ENCODE assay signal across 11 cellular contexts in genomic region chr2:173101687-173102086, GRCh38. TPM values are rescaled to one million over a fixed set of nuclear protein-coding genes. Genes with fewer than 3 reads are reported as not detected.
DNase-seq lines count a peak whose midpoint lies in the region; ATAC-seq and TF ChIP-seq lines count a peak whose summit lies in the region.
"Had no signal": no experiment of that assay in that cellular context is flagged by ENCODE, and none has a peak within 500 bp of the region (broad histone marks: within the 10 kb centered on the region; RNA-seq: fewer than 3 reads in every experiment).

No MANE protein-coding gene starts in this region.

- TF ChIP-seq CTCF in fibroblast of mammary gland (conservative IDR thresholded peaks at IDR 0.05; ENCODE audit: control insufficient read depth, insufficient read depth, low read depth, low read length) (no peak), glutamatergic neuron (IDR thresholded peaks at IDR 0.05; ENCODE audit: partially characterized antibody, unreplicated experiment) (no peak)

- peak overlapping the region in 3 of 7 donors; percentile 1 to 10 (median 4) for H3K27ac Mint-ChIP-seq in CD4-positive, alpha-beta memory T cell
- H3K27ac Mint-ChIP-seq in glutamatergic neuron (ENCODE audit: unreplicated experiment), result no peak overlapping the region
- H3K27ac Mint-ChIP-seq: progenitor cell of endocrine pancreas had no signal

- no peak overlapping the region for H3K4me3 ChIP-seq in CD4-positive, alpha-beta memory T cell (ENCODE audit: low read length in 2 of 2)
- H3K4me3 ChIP-seq in fibroblast of mammary gland (ENCODE audit: control insufficient read depth, low read depth, low read length), result no peak overlapping the region
- H3K4me3 ChIP-seq in HAP-1, result no peak overlapping the region
- H3K4me3 ChIP-seq: Peyer's patch had no signal

- intact Hi-C loops in CD4-positive, alpha-beta memory T cell (cut with micrococcal nuclease), result no loop called here

- no peaks in the 10 kb centered on the region for H3K9me3 ChIP-seq in CD4-positive, alpha-beta memory T cell (ENCODE audit: control insufficient read depth in 1 of 2, low read length in 2 of 2)
- H3K9me3 ChIP-seq in HAP-1, result no peaks in the 10 kb centered on the region
- H3K9me3 ChIP-seq: Peyer's patch had no signal

- no peak for DNase-seq in CD4-positive, alpha-beta memory T cell
- peak; percentile 87 for DNase-seq in fibroblast of mammary gland (ENCODE audit: low read depth)
- DNase-seq in HAP-1 (ENCODE audit: low spot score in 2 of 2), result no peak
- no peak for DNase-seq in HuH-7 (ENCODE audit: low spot score)
- no peak for DNase-seq in glutamatergic neuron
- DNase-seq: hippocampal formation, Peyer's patch had no signal

- CTCF ChIA-PET in CD4-positive, alpha-beta memory T cell (lab: Charles Lee; ENCODE audit: partially characterized antibody), result interaction anchor here (1.6 kb wide), 1 partner anchor 109 kb away, joined by 3 read pairs; no protein-coding TSS in a partner anchor

- no peaks in the 10 kb centered on the region for H3K27me3 ChIP-seq in CD4-positive, alpha-beta memory T cell (ENCODE audit: insufficient read depth, low read length)
- H3K27me3 ChIP-seq in HAP-1 (ENCODE audit: low read depth), result no peaks in the 10 kb centered on the region
- H3K27me3 ChIP-seq: Peyer's patch had no signal

- H3K9me3 Mint-ChIP-seq in CD4-positive, alpha-beta memory T cell, result no peaks in the 10 kb centered on the region
- H3K9me3 Mint-ChIP-seq in glutamatergic neuron (ENCODE audit: unreplicated experiment), result peaks cover 2% of the 10 kb centered on the region

- peaks cover 5 to 33% (median 16%) of the 10 kb centered on the region in 4 donors for H3K4me1 Mint-ChIP-seq in CD4-positive, alpha-beta memory T cell
- H3K4me1 Mint-ChIP-seq in glutamatergic neuron (ENCODE audit: low read depth, unreplicated experiment), result no peaks in the 10 kb centered on the region

- no peaks in the 10 kb centered on the region for H3K36me3 ChIP-seq in CD4-positive, alpha-beta memory T cell (ENCODE audit: insufficient read depth, low read length)
- no peaks in the 10 kb centered on the region for H3K36me3 ChIP-seq in HAP-1 (replicated peaks)
- H3K36me3 ChIP-seq: Peyer's patch had no signal

- no peak overlapping the region for H3K27ac ChIP-seq in CD4-positive, alpha-beta memory T cell (ENCODE audit: low read depth, low read length)
- H3K27ac ChIP-seq: Peyer's patch had no signal

- H3K4me1 ChIP-seq in CD4-positive, alpha-beta memory T cell (ENCODE audit: insufficient read depth, low read length), result peaks cover 9% of the 10 kb centered on the region
- H3K4me1 ChIP-seq in HAP-1, result no peaks in the 10 kb centered on the region; the same call in 1 of the 2 replicates
- H3K4me1 ChIP-seq: Peyer's patch had no signal

- in situ Hi-C loops in HAP-1 (cut with MboI; ENCODE audit: low sequenced_read_pairs), result no loop called here

- H3K4me3 Mint-ChIP-seq in CD4-positive, alpha-beta memory T cell, result peak overlapping the region in 7 of 8 donors; percentile 5 to 63 (median 39)
- no peak overlapping the region for H3K4me3 Mint-ChIP-seq in glutamatergic neuron (ENCODE audit: unreplicated experiment)

- H3K27me3 Mint-ChIP-seq in CD4-positive, alpha-beta memory T cell, result no peaks in the 10 kb centered on the region
- peaks cover under 1% of the 10 kb centered on the region for H3K27me3 Mint-ChIP-seq in glutamatergic neuron (ENCODE audit: unreplicated experiment)
- H3K27me3 Mint-ChIP-seq: progenitor cell of endocrine pancreas had no signal

- POLR2A ChIA-PET in CD4-positive, alpha-beta memory T cell (lab: Charles Lee; ENCODE audit: partially characterized antibody), result no interaction called here

- ATAC-seq in GM19025 (IDR thresholded peaks at IDR 0.05; ENCODE audit: low read depth, unreplicated experiment), result peak; percentile 72
- ATAC-seq in HG03354 (IDR thresholded peaks at IDR 0.05; ENCODE audit: poor library complexity, severe bottlenecking, unreplicated experiment), result peak; percentile 70
- ATAC-seq in HG02970 (IDR thresholded peaks at IDR 0.05; ENCODE audit: low FRiP score, unreplicated experiment), result no peak

- no peaks in the 10 kb centered on the region for H3K36me3 Mint-ChIP-seq in CD4-positive, alpha-beta memory T cell
- no peaks in the 10 kb centered on the region for H3K36me3 Mint-ChIP-seq in glutamatergic neuron (ENCODE audit: unreplicated experiment)

RNA-seq across cellular contexts. Expression of gene MAP3K20, which starts 26.0 kb away (rescaled TPM):
- total RNA-seq in CD4-positive, alpha-beta memory T cell, result under 1 TPM; 0.78 to 0.87 TPM
- 1 to 10 TPM in 1 of 2 donors, under 1 TPM in 1; 0.67 to 2.5 TPM for polyA plus RNA-seq in CD4-positive, alpha-beta memory T cell
- 0.76 TPM for total RNA-seq in glutamatergic neuron (ENCODE audit: unreplicated experiment)
